Comparison of ENCODE assay signal across 13 cellular contexts in the genomic region with DNA sequence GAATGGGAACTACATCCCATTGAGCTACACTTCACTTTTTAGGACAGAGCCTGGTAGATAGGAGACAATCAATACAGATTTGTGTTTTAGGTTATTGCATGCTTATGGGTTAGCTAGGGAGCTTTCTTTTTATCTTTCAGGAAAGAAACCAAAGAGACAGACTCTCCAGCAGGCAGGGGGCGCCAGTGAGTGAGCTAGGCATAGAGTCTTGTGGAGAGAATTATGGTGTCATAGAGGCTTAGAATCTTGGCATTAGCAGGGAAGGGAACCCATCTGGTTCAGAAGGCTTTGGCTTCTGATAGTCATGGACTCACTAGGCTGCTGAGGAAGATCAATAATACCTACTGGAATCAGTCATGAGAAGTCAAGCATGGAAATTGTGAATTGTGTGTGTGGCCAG. TPM values are rescaled to one million over a fixed set of nuclear protein-coding genes. Genes with fewer than 3 reads are reported as not detected.
DNase-seq lines count a peak whose midpoint lies in the region; ATAC-seq and TF ChIP-seq lines count a peak whose summit lies in the region.
"Had no signal": no experiment of that assay in that cellular context is flagged by ENCODE, and none has a peak within 500 bp of the region (broad histone marks: within the 10 kb centered on the region; RNA-seq: fewer than 3 reads in every experiment).

SMCP (plus strand) TSS at position 281 of the 400 bp plus-strand sequence. CDS start 6,101 bp downstream, outside the sequence.

- TF ChIP-seq POLR2A in lower leg skin (IDR thresholded peaks at IDR 0.05): no peak

- WGBS in lower leg skin, 2 donors: 13 to 40% methylated on average over 1 of the region's 1 CpG

- in situ Hi-C loops in KBM-7 (cut with MboI; ENCODE audit: low pct_unique_long_range_greater_than_20kb, low sequenced_read_pairs) (no loop called here), brain microvascular endothelial cell (cut with HindIII; ENCODE audit: low pct_ligation_motif_present, low sequenced_read_pairs) (no loop called here)

- peak; percentile 58 for DNase-seq in activated CD4-positive, alpha-beta T cell treated with anti-CD3 and anti-CD28 coated beads, Interleukin-2, amount 10 ng/mL, durations not matched to agents 24 days and 14 days
- no peak for DNase-seq in activated CD4-positive, alpha-beta T cell treated with anti-CD3 and anti-CD28 coated beads for 1 hour
- DNase-seq in KBM-7 (peak; percentile 8), brain microvascular endothelial cell (no peak), lower leg skin (ENCODE audit: low spot score in 2 of 2) (no peak), HPDE6-E6E7 (ENCODE audit: extremely low spot score) (no peak)
- DNase-seq in stimulated activated CD4-positive, alpha-beta T cell treated with anti-CD3 and anti-CD28 coated beads, Interleukin-15, amount 100 ng/mL, for 48 hours (ENCODE audit: low read depth in 2 of 2): peak; percentile 5 to 20
- DNase-seq: foreskin fibroblast, GOT3, NCI-H146, SHP77 had no signal

- H3K4me3 Mint-ChIP-seq in activated CD4-positive, alpha-beta T cell treated with anti-CD3 and anti-CD28 coated beads, Interleukin-2, amount 10 ng/mL, durations not matched to agents 24 days and 14 days: no peak within 1 kb of the TSS
- H3K4me3 Mint-ChIP-seq: memory B cell had no signal

- TF ChIP-seq CTCF in brain microvascular endothelial cell (IDR thresholded peaks at IDR 0.05; ENCODE audit: low read depth, low read length, missing control alignments) (peak; percentile 31), lower leg skin (IDR thresholded peaks at IDR 0.05) (no peak)

- H3K4me3 ChIP-seq in brain microvascular endothelial cell (ENCODE audit: low read depth, low read length) (no peak within 1 kb of the TSS), lower leg skin (ENCODE audit: low read depth, poor library complexity, severe bottlenecking) (no peak within 1 kb of the TSS)

- no peaks in the 10 kb centered on the region for H3K27me3 ChIP-seq in brain microvascular endothelial cell (replicated peaks)

- no peaks in the 10 kb centered on the region for H3K36me3 ChIP-seq in brain microvascular endothelial cell (replicated peaks)

- no peak within 1 kb of the TSS for H3K27ac Mint-ChIP-seq in activated CD4-positive, alpha-beta T cell treated with anti-CD3 and anti-CD28 coated beads, Interleukin-2, amount 10 ng/mL, durations not matched to agents 24 days and 14 days
- H3K27ac Mint-ChIP-seq: memory B cell had no signal

- H3K27me3 Mint-ChIP-seq in activated CD4-positive, alpha-beta T cell treated with anti-CD3 and anti-CD28 coated beads, Interleukin-2, amount 10 ng/mL, durations not matched to agents 24 days and 14 days: peaks cover 7% of the 10 kb centered on the region

- no peaks in the 10 kb centered on the region for H3K36me3 Mint-ChIP-seq in activated CD4-positive, alpha-beta T cell treated with anti-CD3 and anti-CD28 coated beads, Interleukin-2, amount 10 ng/mL, durations not matched to agents 24 days and 14 days (ENCODE audit: low read depth)
- H3K36me3 Mint-ChIP-seq: memory B cell had no signal

- H3K4me1 Mint-ChIP-seq in activated CD4-positive, alpha-beta T cell treated with anti-CD3 and anti-CD28 coated beads, Interleukin-2, amount 10 ng/mL, durations not matched to agents 24 days and 14 days: peaks cover 3% of the 10 kb centered on the region

- no peak within 1 kb of the TSS for H3K27ac ChIP-seq in brain microvascular endothelial cell

- no peak for ATAC-seq in GM18498 (IDR thresholded peaks at IDR 0.05; ENCODE audit: unreplicated experiment)

- intact Hi-C loops in activated CD4-positive, alpha-beta T cell treated with anti-CD3 and anti-CD28 coated beads, Interleukin-2, amount 10 ng/mL, durations not matched to agents 24 days and 14 days (cut with micrococcal nuclease): no loop called here
- intact Hi-C loops in lower leg skin (cut with DNase I; ENCODE audit: low total_unique reads): loop anchor here (10.0 kb wide), 1 partner anchor 47 kb away; no protein-coding TSS in a partner anchor

- H3K9me3 Mint-ChIP-seq in activated CD4-positive, alpha-beta T cell treated with anti-CD3 and anti-CD28 coated beads, Interleukin-2, amount 10 ng/mL, durations not matched to agents 24 days and 14 days: peaks cover 3% of the 10 kb centered on the region
- H3K9me3 Mint-ChIP-seq: memory B cell had no signal

RNA-seq across cellular contexts. Expression of gene SMCP, which starts in this region (rescaled TPM):
- not detected in 2 replicates for total RNA-seq in activated CD4-positive, alpha-beta T cell treated with anti-CD3 and anti-CD28 coated beads, Interleukin-2, amount 10 ng/mL, durations not matched to agents 24 days and 14 days
- total RNA-seq in lower leg skin: not detected

Comparison
In these comparisons a context has a peak if more than half of its experiments do, and no peak if none do; other contexts are left out.
1. Peak in DNase-seq in activated CD4-positive, alpha-beta T cell treated with anti-CD3 and anti-CD28 coated beads, Interleukin-2, amount 10 ng/mL, durations not matched to agents 24 days and 14 days; RNA of the gene not detected or under 1 TPM.
2. DNase-seq: peak in KBM-7 (single experiment) and stimulated activated CD4-positive, alpha-beta T cell treated with anti-CD3 and anti-CD28 coated beads, Interleukin-15, amount 100 ng/mL, for 48 hours (2 of 2); none in activated CD4-positive, alpha-beta T cell treated with anti-CD3 and anti-CD28 coated beads for 1 hour (single experiment), brain microvascular endothelial cell (single experiment), lower leg skin (0 of 2) and HPDE6-E6E7 (single experiment).